Comparison of ENCODE assay signal across 12 cellular contexts in genomic region chr16:31505483-31505882, GRCh38. TPM values are rescaled to one million over a fixed set of nuclear protein-coding genes. Genes with fewer than 3 reads are reported as not detected.
A peak's percentile ranks its signal among the peaks of the same experiment; 100 is the strongest.
DNase-seq lines count a peak whose midpoint lies in the region; ATAC-seq and TF ChIP-seq lines count a peak whose summit lies in the region.
"Had no signal": no experiment of that assay in that cellular context is flagged by ENCODE, and none has a peak within 500 bp of the region (broad histone marks: within the 10 kb centered on the region; RNA-seq: fewer than 3 reads in every experiment).

No MANE protein-coding gene starts in this region.

- H3K4me3 ChIP-seq in naive thymus-derived CD4-positive, alpha-beta T cell (ENCODE audit: low read length) = no peak overlapping the region
- H3K4me3 ChIP-seq: MG63, right lobe of liver had no signal

- H3K4me1 Mint-ChIP-seq in naive thymus-derived CD4-positive, alpha-beta T cell = peaks cover 26 to 68% (median 54%) of the 10 kb centered on the region in 7 donors

- peak overlapping the region in 1 of 10 donors; percentile 12 for H3K4me3 Mint-ChIP-seq in naive thymus-derived CD4-positive, alpha-beta T cell

- H3K27ac ChIP-seq in naive thymus-derived CD4-positive, alpha-beta T cell (ENCODE audit: low read depth, low read length) = no peak overlapping the region
- H3K27ac ChIP-seq: brain microvascular endothelial cell, right lobe of liver had no signal

- H3K9me3 Mint-ChIP-seq in naive thymus-derived CD4-positive, alpha-beta T cell = peaks cover 0 to 2% (median 0%) of the 10 kb centered on the region in 11 donors

- peak; percentile 40 for ATAC-seq in GM21737 (IDR thresholded peaks at IDR 0.05; ENCODE audit: unreplicated experiment)
- no peak for ATAC-seq in naive thymus-derived CD4-positive, alpha-beta T cell
- ATAC-seq: right lobe of liver had no signal

- CTCF ChIA-PET in naive thymus-derived CD4-positive, alpha-beta T cell (lab: Charles Lee) = no interaction called here

- H3K27me3 ChIP-seq in naive thymus-derived CD4-positive, alpha-beta T cell (ENCODE audit: control insufficient read depth in 2 of 2, insufficient read depth in 2 of 2, low read length in 2 of 2) = no peaks in the 10 kb centered on the region
- H3K27me3 ChIP-seq: brain microvascular endothelial cell, MG63, right lobe of liver had no signal

- H3K9me3 ChIP-seq in naive thymus-derived CD4-positive, alpha-beta T cell (ENCODE audit: control insufficient read depth in 2 of 3, low read length in 3 of 3) = no peaks in the 10 kb centered on the region
- H3K9me3 ChIP-seq: MG63, right lobe of liver had no signal

- DNase-seq in activated CD4-positive, alpha-beta T cell treated with anti-CD3 and anti-CD28 coated beads for 48 hours = peak; percentile 37
- DNase-seq in activated CD4-positive, alpha-beta T cell treated with anti-CD3 and anti-CD28 coated beads for 4 hours = no peak
- DNase-seq in Kasumi-1 (lab: John Stamatoyannopoulos, UW) (peak; percentile 71 to 77), GM10266 (ENCODE audit: extremely low spot score) (no peak), mucosa of gallbladder (ENCODE audit: low spot score) (no peak), hypothalamus (lab: John Stamatoyannopoulos, UW) (no peak)
- DNase-seq in naive thymus-derived CD4-positive, alpha-beta T cell = no peak
- DNase-seq: brain microvascular endothelial cell, MG63, right lobe of liver had no signal

- no peaks in the 10 kb centered on the region for H3K27me3 Mint-ChIP-seq in naive thymus-derived CD4-positive, alpha-beta T cell

- peaks cover 25 to 27% of the 10 kb centered on the region in 2 donors for H3K4me1 ChIP-seq in naive thymus-derived CD4-positive, alpha-beta T cell (ENCODE audit: control insufficient read depth in 2 of 2, insufficient read depth in 2 of 2, low read length in 2 of 2)

- H3K36me3 Mint-ChIP-seq in naive thymus-derived CD4-positive, alpha-beta T cell = peaks cover 0 to 11% (median 2%) of the 10 kb centered on the region in 5 donors

- TF ChIP-seq CTCF in GM10266 (IDR thresholded peaks at IDR 0.05; ENCODE audit: control insufficient read depth, insufficient read depth, low read depth, missing control alignments) = no peak

- H3K36me3 ChIP-seq in naive thymus-derived CD4-positive, alpha-beta T cell (ENCODE audit: control insufficient read depth in 2 of 3, insufficient read depth in 3 of 3, low read length in 3 of 3) = peaks cover 0 to 13% (median 0%) of the 10 kb centered on the region in 3 experiments
- H3K36me3 ChIP-seq: right lobe of liver had no signal

- peak overlapping the region; percentile 3 to 96 (median 75) for H3K27ac Mint-ChIP-seq in naive thymus-derived CD4-positive, alpha-beta T cell

- intact Hi-C loops in naive thymus-derived CD4-positive, alpha-beta T cell (cut with micrococcal nuclease) = loop anchor here in 1 of 2 donors (5.0 kb wide), 1 partner anchor 362 kb away; no protein-coding TSS in a partner anchor

- POLR2A ChIA-PET in naive thymus-derived CD4-positive, alpha-beta T cell (lab: Charles Lee) = no interaction called here

RNA-seq across cellular contexts. Expression of gene RUSF1, which starts 2.7 kb away (rescaled TPM):
- total RNA-seq in naive thymus-derived CD4-positive, alpha-beta T cell = 100 to 1,000 TPM in 2 of 5 experiments, 10 to 100 TPM in 3; 47.3 to 118 (median 89.5) TPM
- 10 to 100 TPM; 22.8 to 30.1 TPM for polyA plus RNA-seq in naive thymus-derived CD4-positive, alpha-beta T cell
- 82.6 TPM for total RNA-seq in mucosa of gallbladder

RNA-seq across cellular contexts. Expression of gene AHSP, which starts 22.2 kb away (rescaled TPM):
- total RNA-seq in naive thymus-derived CD4-positive, alpha-beta T cell = not detected
- polyA plus RNA-seq in naive thymus-derived CD4-positive, alpha-beta T cell = not detected
- not detected for total RNA-seq in mucosa of gallbladder
- total RNA-seq: lung microvascular endothelial cell had no signal

RNA-seq across cellular contexts. Expression of gene SLC5A2, which starts 22.6 kb away (rescaled TPM):
- total RNA-seq in naive thymus-derived CD4-positive, alpha-beta T cell = 1 to 10 TPM in 4 of 5 experiments, under 1 TPM in 1; 0.12 to 5.5 (median 3.7) TPM
- 1 to 10 TPM; 2.4 to 3.3 TPM for polyA plus RNA-seq in naive thymus-derived CD4-positive, alpha-beta T cell
- 3.7 TPM for total RNA-seq in mucosa of gallbladder
- total RNA-seq: lung microvascular endothelial cell had no signal

RNA-seq across cellular contexts. Expression of gene TGFB1I1, which starts 33.5 kb away (rescaled TPM):
- total RNA-seq in naive thymus-derived CD4-positive, alpha-beta T cell = 1 to 10 TPM in 1 of 5 experiments, under 1 TPM in 4; 0.29 to 1.5 (median 0.57) TPM
- under 1 TPM; 0.32 to 0.44 TPM for polyA plus RNA-seq in naive thymus-derived CD4-positive, alpha-beta T cell
- total RNA-seq in mucosa of gallbladder = 85.5 TPM

RNA-seq across cellular contexts. Expression of gene ARMC5, which starts 46.2 kb away (rescaled TPM):
- 10 to 100 TPM in 3 of 5 experiments, 1 to 10 TPM in 2; 8.5 to 14.4 (median 11.5) TPM for total RNA-seq in naive thymus-derived CD4-positive, alpha-beta T cell
- 10 to 100 TPM in 1 of 2 donors, 1 to 10 TPM in 1; 6.2 to 12.1 TPM for polyA plus RNA-seq in naive thymus-derived CD4-positive, alpha-beta T cell
- 14.6 TPM for total RNA-seq in mucosa of gallbladder

Comparison
In these comparisons a context has a peak if more than half of its experiments do, and no peak if none do; other contexts are left out.
1. DNase-seq: peak in activated CD4-positive, alpha-beta T cell treated with anti-CD3 and anti-CD28 coated beads for 48 hours (single experiment) and Kasumi-1 (2 of 2); none in activated CD4-positive, alpha-beta T cell treated with anti-CD3 and anti-CD28 coated beads for 4 hours (0 of 2), naive thymus-derived CD4-positive, alpha-beta T cell (0 of 9), GM10266 (single experiment), mucosa of gallbladder (single experiment) and hypothalamus (0 of 51).